In the genomic region with DNA sequence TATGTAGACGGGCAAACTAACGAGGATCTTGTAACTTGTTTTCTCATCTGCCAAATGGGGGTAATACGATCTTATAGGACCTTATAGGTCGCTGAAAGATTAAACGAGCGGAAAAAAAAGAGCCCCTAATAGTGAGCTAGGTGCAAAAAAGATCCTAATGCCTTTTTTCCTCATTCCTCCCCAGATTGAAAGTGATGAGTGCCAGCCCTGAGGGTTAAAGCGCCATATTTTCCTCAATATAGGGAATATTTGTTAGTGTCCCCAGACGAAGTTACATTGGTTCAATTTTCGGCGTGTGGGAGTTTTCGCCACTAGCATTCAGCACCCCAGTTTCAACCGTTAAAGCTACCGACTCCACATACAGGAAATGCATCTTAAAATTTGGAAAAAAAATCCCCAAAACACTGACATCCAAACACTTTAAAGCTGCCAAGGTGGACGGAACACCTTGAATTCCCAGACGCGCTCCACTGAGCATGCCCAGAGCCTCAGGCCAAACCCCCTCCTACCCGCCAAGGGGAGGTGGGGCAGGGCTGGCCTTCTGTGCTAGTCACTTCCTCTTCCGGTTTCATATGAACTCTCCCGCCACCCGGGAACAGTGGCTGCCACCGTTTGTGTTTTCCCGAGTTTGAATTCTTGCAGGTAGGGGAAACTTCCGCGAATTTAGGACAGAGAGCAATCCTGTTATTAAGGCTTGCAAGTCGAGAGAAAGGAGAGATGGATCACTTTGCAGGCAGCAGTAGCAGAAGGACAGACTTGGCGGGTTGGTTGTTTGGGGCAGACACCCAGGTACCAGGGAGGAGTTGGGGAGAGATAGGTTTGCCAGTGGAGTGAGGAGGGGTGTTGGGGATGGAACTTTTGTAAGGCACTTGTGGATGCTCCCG, we compare ENCODE assay signal across 8 cellular contexts. TPM values are rescaled to one million over a fixed set of nuclear protein-coding genes. Genes with fewer than 3 reads are reported as not detected.
A peak's percentile ranks its signal among the peaks of the same experiment; 100 is the strongest.
DNase-seq lines count a peak whose midpoint lies in the region; ATAC-seq and TF ChIP-seq lines count a peak whose summit lies in the region.

PRIM2 (plus strand) TSS at position 571 of the 884 bp plus-strand sequence. CDS start 816 bp downstream, outside the sequence.

- H3K4me3 ChIP-seq in esophagus muscularis mucosa (peak within 1 kb of the TSS; percentile 55 to 70 (median 62)), muscle layer of colon (ENCODE audit: low read depth in 1 of 2, low read length in 2 of 2) (peak within 1 kb of the TSS; percentile 53 to 76)

- DNase-seq in DMS53 (lab: John Stamatoyannopoulos, UW) = peak; percentile 92
- DNase-seq in KBM-7 = peak; percentile 90
- peak; percentile 71 for DNase-seq in activated T-cell treated with anti-CD3 and anti-CD28 coated beads, Interleukin-2, amount 50 U/mL, for 4 hours
- peak; percentile 94 for DNase-seq in esophagus muscularis mucosa (ENCODE audit: extremely low spot score)
- DNase-seq in stimulated activated CD8-positive, alpha-beta memory T cell treated with anti-CD3 and anti-CD28 coated beads, Interleukin-7, amount 100 ng/mL, for 1 hour (ENCODE audit: low read depth in 2 of 2) = peak; percentile 63 to 65

- TF ChIP-seq CTCF in esophagus muscularis mucosa (IDR thresholded peaks at IDR 0.05) = no peak

- H3K9ac ChIP-seq in muscle layer of colon (ENCODE audit: low read length) = peak within 1 kb of the TSS; percentile 72

- in situ Hi-C loops in KBM-7 (cut with MboI; ENCODE audit: low pct_unique_long_range_greater_than_20kb, low sequenced_read_pairs) = loop anchor here (25.0 kb wide), 1 partner anchor 405 kb away; no protein-coding TSS in a partner anchor

- H3K27ac ChIP-seq in esophagus muscularis mucosa (replicated peaks in 1 of 4) (peak within 1 kb of the TSS; percentile 62 to 74 (median 69)), muscle layer of colon (ENCODE audit: low read depth, low read length) (peak within 1 kb of the TSS; percentile 76)

- H3K36me3 ChIP-seq in esophagus muscularis mucosa = peaks cover 0 to 27% (median 21%) of the 10 kb centered on the region in 4 donors
- H3K36me3 ChIP-seq in muscle layer of colon (ENCODE audit: insufficient read depth, low read length) = peaks cover 14% of the 10 kb centered on the region

- under 1% methylated on average over 27 of the region's 27 CpGs for WGBS in esophagus muscularis mucosa

- H3K27me3 ChIP-seq in esophagus muscularis mucosa (no peaks in the 10 kb centered on the region), muscle layer of colon (ENCODE audit: control insufficient read depth in 1 of 2, insufficient read depth in 2 of 2, low read length in 2 of 2) (no peaks in the 10 kb centered on the region)

- no peak for TF ChIP-seq POLR2A in esophagus muscularis mucosa (IDR thresholded peaks at IDR 0.05; ENCODE audit: low read depth)

- TF ChIP-seq EP300 in esophagus muscularis mucosa (IDR thresholded peaks at IDR 0.05) = no peak

- no peaks in the 10 kb centered on the region for H3K27me3 Mint-ChIP-seq in activated T-cell treated with anti-CD3 and anti-CD28 coated beads, Interleukin-2, amount 50 U/mL, for 4 hours (ENCODE audit: low read depth)

- no peaks in the 10 kb centered on the region for H3K9me3 ChIP-seq in esophagus muscularis mucosa
- H3K9me3 ChIP-seq in muscle layer of colon (ENCODE audit: low read length) = no peaks in the 10 kb centered on the region

- no peaks in the 10 kb centered on the region for H3K9me3 Mint-ChIP-seq in activated T-cell treated with anti-CD3 and anti-CD28 coated beads, Interleukin-2, amount 50 U/mL, for 4 hours

- H3K4me3 Mint-ChIP-seq in activated T-cell treated with anti-CD3 and anti-CD28 coated beads, Interleukin-2, amount 50 U/mL, for 4 hours = peak within 1 kb of the TSS; percentile 99

- H3K4me1 ChIP-seq in esophagus muscularis mucosa (peaks cover 13 to 38% (median 27%) of the 10 kb centered on the region in 4 donors), muscle layer of colon (ENCODE audit: insufficient read depth, low read length) (peaks cover 31% of the 10 kb centered on the region)

- peaks cover 30% of the 10 kb centered on the region for H3K36me3 Mint-ChIP-seq in activated T-cell treated with anti-CD3 and anti-CD28 coated beads, Interleukin-2, amount 50 U/mL, for 4 hours (ENCODE audit: insufficient read depth)

- intact Hi-C loops in esophagus muscularis mucosa (cut with DNase I) = loop anchor here (5.0 kb wide), 2 partner anchors 145 to 360 kb away; partner anchors contain the start of genes BAG2 and BEND6

- H3K4me1 Mint-ChIP-seq in activated T-cell treated with anti-CD3 and anti-CD28 coated beads, Interleukin-2, amount 50 U/mL, for 4 hours (ENCODE audit: low read depth) = peaks cover 32% of the 10 kb centered on the region

- peak; percentile 92 for ATAC-seq in GM21717 (IDR thresholded peaks at IDR 0.05; ENCODE audit: unreplicated experiment)
- ATAC-seq in activated T-cell treated with anti-CD3 and anti-CD28 coated beads, Interleukin-2, amount 50 U/mL, for 4 hours = peak; percentile 89 to 91

TF ChIP-seq in PFSK-1, 5 proteins besides CTCF, POLR2A, EP300 and RAD21:
- peak; percentile 95 for TF ChIP-seq POLR2AphosphoS5 (IDR thresholded peaks at IDR 0.05; ENCODE audit: low read depth, low read length)
- no peak for TF ChIP-seq REST (IDR thresholded peaks at IDR 0.05; ENCODE audit: insufficient read depth in 1 of 2, low read depth in 2 of 2, low read length in 2 of 2)
- TF ChIP-seq FOXP2 (optimal IDR thresholded peaks at IDR 0.05; ENCODE audit: borderline replicate concordance, extremely low read depth, extremely low read length, insufficient read depth) = no peak
- peak; percentile 70 for TF ChIP-seq SIN3A (IDR thresholded peaks at IDR 0.05; ENCODE audit: borderline replicate concordance, insufficient read depth, low read length)
- peak; percentile 88 for TF ChIP-seq TAF1 (IDR thresholded peaks at IDR 0.05; ENCODE audit: borderline replicate concordance, insufficient read depth, low read length)

RNA-seq across cellular contexts. Expression of gene PRIM2, which starts in this region (rescaled TPM):
- polyA plus RNA-seq in PFSK-1 (2012; ENCODE audit: insufficient read length, low read depth) = 4.6 TPM
- total RNA-seq in activated T-cell treated with anti-CD3 and anti-CD28 coated beads, Interleukin-2, amount 50 U/mL, for 4 hours = 10 to 100 TPM; 27.8 to 31.8 (median 29.1) TPM
- total RNA-seq in esophagus muscularis mucosa = 10 to 100 TPM in 1 of 4 donors, 1 to 10 TPM in 3; 6.0 to 15.0 (median 7.0) TPM

Comparison
In these comparisons a context has a peak if more than half of its experiments do, and no peak if none do; other contexts are left out.
1. Peak in every context shown above with its lines: DNase-seq, ATAC-seq, H3K4me3 ChIP-seq and H3K27ac ChIP-seq.